In genomic region chr3:138468886-138469285, GRCh38 we compare ENCODE assay signal across 16 cellular contexts. TPM values are rescaled to one million over a fixed set of nuclear protein-coding genes. Genes with fewer than 3 reads are reported as not detected.
DNase-seq lines count a peak whose midpoint lies in the region; ATAC-seq and TF ChIP-seq lines count a peak whose summit lies in the region.
"Had no signal": no experiment of that assay in that cellular context is flagged by ENCODE, and none has a peak within 500 bp of the region (broad histone marks: within the 10 kb centered on the region; RNA-seq: fewer than 3 reads in every experiment).

No MANE protein-coding gene starts in this region.

- no peak overlapping the region for H3K4me3 Mint-ChIP-seq in MCF 10A (ENCODE audit: unreplicated experiment)
- H3K4me3 Mint-ChIP-seq: natural killer cell treated with Interleukin-12 subunit alpha and Interleukin-12 subunit beta and Interleukin-15 and Interleukin-18, amount 100 ng/mL, for 72 hours had no signal

- H3K27ac Mint-ChIP-seq in MCF 10A (ENCODE audit: low read depth, unreplicated experiment) = no peak overlapping the region
- H3K27ac Mint-ChIP-seq: natural killer cell treated with Interleukin-12 subunit alpha and Interleukin-12 subunit beta and Interleukin-15 and Interleukin-18, amount 100 ng/mL, for 72 hours had no signal

- CTCF ChIA-PET in MCF 10A (lab: Yijun Ruan, JAX) (interaction anchor here (0.6 to 4.6 kb wide), 6 partner anchors 10 to 1659 kb away, joined by 3 to 19 read pairs (median 3); no protein-coding TSS in a partner anchor), OCI-LY7 (lab: Charles Lee; ENCODE audit: unreplicated experiment) (no interaction called here), GM10248 (lab: Yijun Ruan, JAX) (interaction anchor here (1.3 to 2.4 kb wide), 2 partner anchors 18 to 51 kb away, joined by 3 to 5 read pairs; no protein-coding TSS in a partner anchor)

- intact Hi-C loops in MCF 10A (cut with micrococcal nuclease) (no loop called here), breast epithelium (cut with DNase I; ENCODE audit: low total_unique reads) (no loop called here), upper lobe of right lung (cut with DNase I) (no loop called here), OCI-LY7 (cut with micrococcal nuclease; ENCODE audit: unreplicated experiment) (no loop called here)

- TF ChIP-seq CTCF in MCF 10A (IDR thresholded peaks at IDR 0.05; ENCODE audit: unreplicated experiment) = no peak
- TF ChIP-seq CTCF in breast epithelium (IDR thresholded peaks at IDR 0.05) = no peak
- TF ChIP-seq CTCF in upper lobe of right lung (IDR thresholded peaks at IDR 0.05) = no peak
- no peak for TF ChIP-seq CTCF in OCI-LY7 (conservative IDR thresholded peaks at IDR 0.05; ENCODE audit: low read length)
- no peak for TF ChIP-seq CTCF in GM10248 (IDR thresholded peaks at IDR 0.05; ENCODE audit: control extremely low read depth, extremely low read depth, low read depth, missing control alignments)

- DNase-seq in MCF 10A (ENCODE audit: unreplicated experiment) = peak; percentile 35
- DNase-seq in breast epithelium (ENCODE audit: low spot score in 2 of 2) = no peak
- peak; percentile 12 for DNase-seq in amniotic stem cell (lab: John Stamatoyannopoulos, UW)
- DNase-seq in kidney tubule cell (ENCODE audit: low spot score) = peak; percentile 55
- no peak for DNase-seq in upper lobe of right lung
- no peak for DNase-seq in OCI-LY7 (ENCODE audit: low spot score)
- no peak for DNase-seq in activated CD4-positive, alpha-beta T cell treated with anti-CD3 and anti-CD28 coated beads for 48 hours
- no peak for DNase-seq in GM10248 (ENCODE audit: extremely low spot score)
- DNase-seq: activated CD4-positive, alpha-beta T cell treated with anti-CD3 and anti-CD28 coated beads, Interleukin-2, amount 50 U/mL, for 4 hours; activated effector memory CD4-positive, alpha-beta T cell treated with Interleukin-2 at 50 U/mL for 16 hours; NCI-H2227 treated with DMSO at 0.1 percent for 48 hours; OCI-M1; tibial artery had no signal

- H3K79me2 ChIP-seq in OCI-LY7 (ENCODE audit: insufficient read depth, low read depth, low read length) = no peaks in the 10 kb centered on the region

- H3K4me2 ChIP-seq in OCI-LY7 (ENCODE audit: low read length) = no peak overlapping the region
- H3K4me2 ChIP-seq: smooth muscle cell had no signal

- H2AFZ ChIP-seq in OCI-LY7 (ENCODE audit: low read length) = no peak overlapping the region

- TF ChIP-seq POLR2A in breast epithelium (IDR thresholded peaks at IDR 0.05) = no peak

- H3K9me2 ChIP-seq in OCI-LY7 (ENCODE audit: insufficient read depth, low read length) = no peaks in the 10 kb centered on the region

- no peaks in the 10 kb centered on the region for H3K4me1 ChIP-seq in breast epithelium
- H3K4me1 ChIP-seq in upper lobe of right lung = peaks cover 14% of the 10 kb centered on the region
- no peaks in the 10 kb centered on the region for H3K4me1 ChIP-seq in OCI-LY7 (ENCODE audit: insufficient read depth, low read length, poor library complexity, severe bottlenecking)
- H3K4me1 ChIP-seq: tibial artery had no signal

- no peak for ATAC-seq in upper lobe of right lung
- ATAC-seq: natural killer cell treated with Interleukin-12 subunit alpha and Interleukin-12 subunit beta and Interleukin-15 and Interleukin-18, amount 100 ng/mL, for 72 hours had no signal

- H3K36me3 ChIP-seq in breast epithelium = no peaks in the 10 kb centered on the region
- H3K36me3 ChIP-seq in upper lobe of right lung = no peaks in the 10 kb centered on the region
- no peaks in the 10 kb centered on the region for H3K36me3 ChIP-seq in OCI-LY7 (ENCODE audit: insufficient read depth, low read length)
- H3K36me3 ChIP-seq: cardiac muscle cell had no signal

- H3K9me3 ChIP-seq in breast epithelium (no peaks in the 10 kb centered on the region), upper lobe of right lung (no peaks in the 10 kb centered on the region), OCI-LY7 (ENCODE audit: low read length) (no peaks in the 10 kb centered on the region)
- H3K9me3 ChIP-seq: tibial artery had no signal

- POLR2A ChIA-PET in MCF 10A (lab: Yijun Ruan, JAX) = interaction anchor here (0.6 to 1.3 kb wide), 3 partner anchors 10 to 125 kb away, joined by 3 to 4 read pairs (median 3); partner anchors contain the start of gene CEP70
- POLR2A ChIA-PET in OCI-LY7 (lab: Charles Lee) = no interaction called here
- POLR2A ChIA-PET in GM10248 (lab: Yijun Ruan, JAX) = no interaction called here

- H3K9me3 Mint-ChIP-seq in MCF 10A (ENCODE audit: unreplicated experiment) = no peaks in the 10 kb centered on the region
- H3K9me3 Mint-ChIP-seq: natural killer cell treated with Interleukin-12 subunit alpha and Interleukin-12 subunit beta and Interleukin-15 and Interleukin-18, amount 100 ng/mL, for 72 hours had no signal

- H4K20me1 ChIP-seq in OCI-LY7 (ENCODE audit: insufficient read depth, low read length) = no peaks in the 10 kb centered on the region

- peaks cover 4% of the 10 kb centered on the region for H3K36me3 Mint-ChIP-seq in MCF 10A (ENCODE audit: insufficient read depth, unreplicated experiment)
- H3K36me3 Mint-ChIP-seq: natural killer cell treated with Interleukin-12 subunit alpha and Interleukin-12 subunit beta and Interleukin-15 and Interleukin-18, amount 100 ng/mL, for 72 hours had no signal

- no TSS peak for BruUV-seq in MCF 10A (replicated peaks; lab: Mats Ljungman, UMichigan)
- BruUV-seq in OCI-LY7 (replicated peaks; lab: Mats Ljungman, UMichigan) = no TSS peak

- H3K27me3 ChIP-seq in breast epithelium (no peaks in the 10 kb centered on the region), upper lobe of right lung (no peaks in the 10 kb centered on the region)
- H3K27me3 ChIP-seq: cardiac muscle cell, tibial artery had no signal

- no peak overlapping the region for H3K4me3 ChIP-seq in breast epithelium
- no peak overlapping the region for H3K4me3 ChIP-seq in upper lobe of right lung
- H3K4me3 ChIP-seq in OCI-LY7 (ENCODE audit: low read depth, low read length, poor library complexity, severe bottlenecking) = no peak overlapping the region
- H3K4me3 ChIP-seq: cardiac muscle cell, smooth muscle cell, tibial artery had no signal

- no peak overlapping the region for H3K27ac ChIP-seq in breast epithelium
- peak overlapping the region; percentile 72 for H3K27ac ChIP-seq in upper lobe of right lung
- no peak overlapping the region for H3K27ac ChIP-seq in OCI-LY7 (ENCODE audit: low read depth, low read length, poor library complexity, severe bottlenecking)
- H3K27ac ChIP-seq: cardiac muscle cell, tibial artery had no signal

- H3K27me3 Mint-ChIP-seq in MCF 10A (ENCODE audit: insufficient read depth, unreplicated experiment) = no peaks in the 10 kb centered on the region

- H3K4me1 Mint-ChIP-seq in MCF 10A (ENCODE audit: insufficient read depth, unreplicated experiment) = peaks cover 6% of the 10 kb centered on the region

RNA-seq across cellular contexts. Expression of gene ESYT3, which starts 34.5 kb away (rescaled TPM):
- total RNA-seq in MCF 10A (2022) = 0.44 and 1.0 TPM in 2 replicates
- total RNA-seq in breast epithelium = 1 to 10 TPM in 2 of 3 donors, under 1 TPM in 1; 0.32 to 4.2 (median 2.3) TPM
- 66.4 TPM for total RNA-seq in upper lobe of right lung
- not detected in 2 replicates for total RNA-seq in OCI-LY7 (2014; rRNA removed; shearing (Covaris generic))
- total RNA-seq in OCI-LY7 (2022) = not detected in 2 replicates
- total RNA-seq: natural killer cell treated with Interleukin-12 subunit alpha and Interleukin-12 subunit beta and Interleukin-15 and Interleukin-18, amount 100 ng/mL, for 72 hours had no signal

Comparison
In these comparisons a context has a peak if more than half of its experiments do, and no peak if none do; other contexts are left out.
1. DNase-seq: peak in MCF 10A (single experiment), amniotic stem cell (single experiment) and kidney tubule cell (single experiment); none in breast epithelium (0 of 2), upper lobe of right lung (single experiment), OCI-LY7 (single experiment), activated CD4-positive, alpha-beta T cell treated with anti-CD3 and anti-CD28 coated beads for 48 hours (single experiment) and GM10248 (single experiment).
2. RNA of gene ESYT3, which starts 34.5 kb away (total RNA-seq): 66.4 TPM in upper lobe of right lung (single experiment); 0.32 to 4.2 TPM in breast epithelium, 0.44 to 1.0 TPM in MCF 10A and not detected in OCI-LY7; every median in the first group is over 10 times any median in the second.